ENCODE assay signal across 20 cellular contexts in the genomic region with DNA sequence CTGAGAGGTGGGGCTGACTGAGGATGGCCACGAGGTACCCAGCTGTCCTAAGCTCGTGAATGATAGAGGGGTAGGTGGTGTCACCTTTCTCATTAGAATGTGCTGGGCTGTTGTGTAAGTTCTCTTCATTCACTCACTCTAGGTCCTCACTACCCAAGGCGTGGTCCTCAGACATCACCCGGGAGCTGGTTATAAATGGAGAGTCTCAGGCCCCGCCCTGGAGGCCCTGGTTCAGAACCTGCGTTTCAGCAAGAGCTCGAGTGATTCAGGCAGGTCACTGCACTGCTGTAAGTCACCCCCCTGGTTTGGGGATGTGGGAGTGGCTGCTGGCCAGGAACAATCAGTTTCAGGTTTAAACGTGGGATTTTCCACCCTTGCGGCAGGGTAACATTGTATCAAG.
DNase-seq lines count a peak whose midpoint lies in the region; ATAC-seq and TF ChIP-seq lines count a peak whose summit lies in the region.
"Had no signal": no experiment of that assay in that cellular context is flagged by ENCODE, and none has a peak within 500 bp of the region (broad histone marks: within the 10 kb centered on the region; RNA-seq: fewer than 3 reads in every experiment).

No MANE protein-coding gene starts in this region.

- no peak overlapping the region for H2AK5ac ChIP-seq in IMR-90 (ENCODE audit: low read depth, low read length)

- no TSS peak for BruUV-seq in IMR-90 (replicated peaks; lab: Mats Ljungman, UMichigan)

- no peaks in the 10 kb centered on the region for H3K79me1 ChIP-seq in IMR-90 (ENCODE audit: low read depth in 1 of 2, low read length in 2 of 2)

- H3K27me3 Mint-ChIP-seq in activated CD4-positive, alpha-beta T cell treated with anti-CD3 and anti-CD28 coated beads, Interleukin-2, amount 10 ng/mL, durations not matched to agents 24 days and 14 days = no peaks in the 10 kb centered on the region

- peak; percentile 57 for DNase-seq in activated CD4-positive, alpha-beta T cell treated with anti-CD3 and anti-CD28 coated beads, Interleukin-2, amount 10 ng/mL, durations not matched to agents 24 days and 14 days
- no peak for DNase-seq in activated CD4-positive, alpha-beta T cell treated with anti-CD3 and anti-CD28 coated beads, Interleukin-2, amount 50 U/mL, for 4 hours
- peak; percentile 10 for DNase-seq in IMR-90
- DNase-seq in dermis blood vessel endothelial cell = peak; percentile 34
- DNase-seq in prostate gland (ENCODE audit: low spot score) = peak; percentile 25
- no peak for DNase-seq in foreskin melanocyte
- DNase-seq in left ventricle myocardium superior = no peak
- no peak for DNase-seq in NCI-H510A treated with DMSO at 0.1 percent for 48 hours (lab: John Stamatoyannopoulos, UW)
- DNase-seq: activated naive CD4-positive, alpha-beta T cell treated with Interleukin-2 at 50 U/mL for 16 hours; hippocampal formation; kidney; mesenchymal stem cell; NCI-H1417; NCI-H2171 treated with DMSO at 0.1 percent for 48 hours; NCI-H774; stimulated activated CD4-positive, alpha-beta T cell treated with anti-CD3 and anti-CD28 coated beads, Interleukin-2, amount 100 ng/mL, for 48 hours had no signal

- dilution Hi-C loops in IMR-90 (cut with HindIII; ENCODE audit: low sequenced_read_pairs, unreplicated experiment) = no loop called here

- no peaks in the 10 kb centered on the region for H3K9me3 Mint-ChIP-seq in activated CD4-positive, alpha-beta T cell treated with anti-CD3 and anti-CD28 coated beads, Interleukin-2, amount 10 ng/mL, durations not matched to agents 24 days and 14 days

- no peak overlapping the region for H2AK9ac ChIP-seq in IMR-90 (replicated peaks; ENCODE audit: low read depth, low read length, poor library complexity)

- H3K27ac ChIP-seq in IMR-90 (ENCODE audit: insufficient read depth, low read length) (no peak overlapping the region), prostate gland (no peak overlapping the region)
- H3K27ac ChIP-seq: ascending aorta had no signal

- 52% methylated on average over 3 of the region's 9 CpGs; no CpG with 5 or more reads in 1 of the 2 experiments for WGBS in IMR-90 (ENCODE audit: extremely low coverage in 2 of 2, insufficient read length in 1 of 2), 2 experiments
- WGBS in prostate gland = 18% methylated on average over 9 of the region's 9 CpGs

- no peak overlapping the region for H3K23ac ChIP-seq in IMR-90 (ENCODE audit: low read depth, low read length)

- peaks cover 28% of the 10 kb centered on the region for H3K27me3 ChIP-seq in IMR-90 (ENCODE audit: control insufficient read depth, insufficient read depth, low read length)
- H3K27me3 ChIP-seq in prostate gland (replicated peaks; ENCODE audit: insufficient read depth) = peaks cover under 1% of the 10 kb centered on the region
- H3K27me3 ChIP-seq: ascending aorta had no signal

- H2BK15ac ChIP-seq in IMR-90 (ENCODE audit: low read depth, low read length) = no peak overlapping the region

- H3K9me3 ChIP-seq in IMR-90 (ENCODE audit: control insufficient read depth, insufficient read depth, low read length) (no peaks in the 10 kb centered on the region; the same call in 1 of the 2 replicates), prostate gland (no peaks in the 10 kb centered on the region)
- H3K9me3 ChIP-seq: ascending aorta had no signal

- H3K4me2 ChIP-seq in IMR-90 (ENCODE audit: low read depth, low read length) = no peak overlapping the region

- no peak overlapping the region for H3K4me3 ChIP-seq in IMR-90 (ENCODE audit: insufficient read depth, low read depth, low read length)
- no peak overlapping the region for H3K4me3 ChIP-seq in prostate gland
- H3K4me3 ChIP-seq: ascending aorta had no signal

- no peak overlapping the region for H2AFZ ChIP-seq in IMR-90 (replicated peaks; ENCODE audit: low read length, poor library complexity)

- H3K18ac ChIP-seq in IMR-90 (ENCODE audit: low read depth, low read length) = no peak overlapping the region

- no peak overlapping the region for H4K5ac ChIP-seq in IMR-90 (ENCODE audit: low read depth, low read length)

- no peak overlapping the region for H4K91ac ChIP-seq in IMR-90 (ENCODE audit: insufficient read depth, low read depth, low read length)

- H3K27ac Mint-ChIP-seq in activated CD4-positive, alpha-beta T cell treated with anti-CD3 and anti-CD28 coated beads, Interleukin-2, amount 10 ng/mL, durations not matched to agents 24 days and 14 days = no peak overlapping the region
- H3K27ac Mint-ChIP-seq: nephron, progenitor cell of endocrine pancreas had no signal

- intact Hi-C loops in activated CD4-positive, alpha-beta T cell treated with anti-CD3 and anti-CD28 coated beads, Interleukin-2, amount 10 ng/mL, durations not matched to agents 24 days and 14 days (cut with micrococcal nuclease) = loop anchor here (2.0 kb wide), 1 partner anchor 53 kb away; no protein-coding TSS in a partner anchor
- intact Hi-C loops in IMR-90 (cut with micrococcal nuclease) (no loop called here), prostate gland (cut with DNase I) (no loop called here), left ventricle myocardium superior (cut with micrococcal nuclease) (no loop called here)

- H2BK120ac ChIP-seq in IMR-90 (ENCODE audit: low read depth, low read length) = no peak overlapping the region

- no peak overlapping the region for H2BK20ac ChIP-seq in IMR-90 (ENCODE audit: low read depth, low read length)

- no peaks in the 10 kb centered on the region for H3K36me3 ChIP-seq in IMR-90 (ENCODE audit: control insufficient read depth, insufficient read depth, low read length)
- H3K36me3 ChIP-seq in prostate gland = no peaks in the 10 kb centered on the region
- H3K36me3 ChIP-seq: ascending aorta had no signal

- H4K20me1 ChIP-seq in IMR-90 (ENCODE audit: insufficient read depth, low read length) = no peaks in the 10 kb centered on the region

- H3K4ac ChIP-seq in IMR-90 (ENCODE audit: low read depth, low read length) = no peak overlapping the region

- no peak for TF ChIP-seq POLR2A in IMR-90 (IDR thresholded peaks at IDR 0.05; ENCODE audit: low read depth, low read length)
- no peak for TF ChIP-seq POLR2A in prostate gland (IDR thresholded peaks at IDR 0.05)

- peaks cover 10% of the 10 kb centered on the region for H3K4me1 Mint-ChIP-seq in activated CD4-positive, alpha-beta T cell treated with anti-CD3 and anti-CD28 coated beads, Interleukin-2, amount 10 ng/mL, durations not matched to agents 24 days and 14 days
- H3K4me1 Mint-ChIP-seq: nephron had no signal

- no peak overlapping the region for H3K9ac ChIP-seq in IMR-90 (ENCODE audit: low read depth, low read length)

- ATAC-seq in IMR-90 (ENCODE audit: low read depth) (no peak), left ventricle myocardium superior (no peak)
- ATAC-seq: HCT116 had no signal

- H3K9me1 ChIP-seq in IMR-90 (ENCODE audit: insufficient read depth, low read length) = peaks cover 3% of the 10 kb centered on the region; the same call in 1 of the 2 replicates

- in situ Hi-C loops in IMR-90 (cut with MboI; ENCODE audit: low sequenced_read_pairs) = no loop called here

- H3K14ac ChIP-seq in IMR-90 (replicated peaks; ENCODE audit: low read depth, low read length) = no peak overlapping the region

- no peaks in the 10 kb centered on the region for H3K36me3 Mint-ChIP-seq in activated CD4-positive, alpha-beta T cell treated with anti-CD3 and anti-CD28 coated beads, Interleukin-2, amount 10 ng/mL, durations not matched to agents 24 days and 14 days (ENCODE audit: low read depth)

- TF ChIP-seq RAD21 in IMR-90 (IDR thresholded peaks at IDR 0.05; ENCODE audit: low read length) = no peak

- H3K4me1 ChIP-seq in IMR-90 (ENCODE audit: control insufficient read depth, insufficient read depth, low read length) (no peaks in the 10 kb centered on the region), prostate gland (replicated peaks) (no peaks in the 10 kb centered on the region)
- H3K4me1 ChIP-seq: ascending aorta had no signal

- POLR2A ChIA-PET in IMR-90 (lab: Charles Lee; ENCODE audit: unreplicated experiment) = no interaction called here

- no peak overlapping the region for H4K8ac ChIP-seq in IMR-90 (ENCODE audit: low read depth in 2 of 2, low read length in 2 of 2)

- H3K56ac ChIP-seq in IMR-90 (ENCODE audit: extremely low read depth, insufficient read depth, low read length) = no peak overlapping the region

- CTCF ChIA-PET in IMR-90 (lab: Yijun Ruan, JAX) = no interaction called here

- no peak overlapping the region for H2BK5ac ChIP-seq in IMR-90 (ENCODE audit: low read depth, low read length, poor library complexity, severe bottlenecking)

- no peak overlapping the region for H3K4me3 Mint-ChIP-seq in activated CD4-positive, alpha-beta T cell treated with anti-CD3 and anti-CD28 coated beads, Interleukin-2, amount 10 ng/mL, durations not matched to agents 24 days and 14 days
- H3K4me3 Mint-ChIP-seq: nephron had no signal

- no peak for TF ChIP-seq CTCF in IMR-90 (conservative IDR thresholded peaks at IDR 0.05; ENCODE audit: low read depth, low read length)
- no peak for TF ChIP-seq CTCF in prostate gland (IDR thresholded peaks at IDR 0.05)

TF ChIP-seq in IMR-90, 13 proteins besides CTCF, POLR2A, EP300 and RAD21:
- no peak for TF ChIP-seq MAFK (IDR thresholded peaks at IDR 0.05; ENCODE audit: low read depth, low read length)
- TF ChIP-seq SMC3 (IDR thresholded peaks at IDR 0.05; ENCODE audit: low read depth, low read length) = no peak
TF ChIP-seq in IMR-90: peak in this region for 0.

Comparison
In these comparisons a context has a peak if more than half of its experiments do, and no peak if none do; other contexts are left out.
1. DNase-seq: peak in activated CD4-positive, alpha-beta T cell treated with anti-CD3 and anti-CD28 coated beads, Interleukin-2, amount 10 ng/mL, durations not matched to agents 24 days and 14 days (single experiment), IMR-90 (single experiment), dermis blood vessel endothelial cell (single experiment) and prostate gland (single experiment); none in activated CD4-positive, alpha-beta T cell treated with anti-CD3 and anti-CD28 coated beads, Interleukin-2, amount 50 U/mL, for 4 hours (0 of 2), foreskin melanocyte (single experiment), left ventricle myocardium superior (single experiment) and NCI-H510A treated with DMSO at 0.1 percent for 48 hours (single experiment).